In genomic region chr9:34458967-34459355, GRCh38 we compare ENCODE assay signal across 7 cellular contexts. TPM values are rescaled to one million over a fixed set of nuclear protein-coding genes. Genes with fewer than 3 reads are reported as not detected.
DNase-seq lines count a peak whose midpoint lies in the region; ATAC-seq, FAIRE-seq and TF ChIP-seq lines count a peak whose summit lies in the region.

No MANE protein-coding gene starts in this region.

- no peak overlapping the region for H3K27ac ChIP-seq in HCT116 (ENCODE audit: low read depth, low read length)

- H3K27me3 ChIP-seq in HCT116 (ENCODE audit: insufficient read depth, low read length), result no peaks in the 10 kb centered on the region
- H3K27me3 ChIP-seq in skeletal muscle satellite cell (ENCODE audit: control insufficient read depth, insufficient read depth, low read length), result no peaks in the 10 kb centered on the region

- CTCF ChIA-PET in HCT116 (lab: Charles Lee), result interaction anchor here (1.0 to 1.7 kb wide), 3 partner anchors 55 to 145 kb away, joined by 4 to 5 read pairs (median 4); no protein-coding TSS in a partner anchor
- CTCF ChIA-PET in T-cell (lab: Charles Lee), result interaction anchor here in 1 of 2 donors (0.5 to 0.6 kb wide), 4 partner anchors 66 to 671 kb away, joined by 4 to 10 read pairs (median 4); no protein-coding TSS in a partner anchor

- no peak overlapping the region for H2AFZ ChIP-seq in HCT116 (ENCODE audit: low read depth, low read length, poor library complexity, severe bottlenecking)

- no peaks in the 10 kb centered on the region for H3K9me2 ChIP-seq in HCT116 (ENCODE audit: insufficient read depth)

- no TSS peak for BruUV-seq in HCT116 (replicated peaks; lab: Mats Ljungman, UMichigan)

- H3K9ac ChIP-seq in HCT116 (ENCODE audit: low read length) (peak overlapping the region; percentile 25; the same call in 1 of the 2 replicates), skeletal muscle satellite cell (ENCODE audit: low read depth, low read length) (no peak overlapping the region)

- H3K79me2 ChIP-seq in HCT116 (ENCODE audit: insufficient read depth, low read length), result peaks cover 19% of the 10 kb centered on the region

- intact Hi-C loops in HCT116 (cut with micrococcal nuclease), result loop anchor here (5.0 to 10.0 kb wide), 2 partner anchors 43 to 414 kb away; partner anchors contain the start of gene UBAP2

- DNase-seq in HCT116 (ENCODE audit: low read depth, low spot score) (no peak), T-cell (no peak), fibroblast of the aortic adventitia (ENCODE audit: low read depth) (no peak), medulla oblongata (ENCODE audit: extremely low spot score) (no peak), HTR-8/SVneo (ENCODE audit: insufficient read length, low spot score) (no peak), NCI-H524 treated with DMSO at 0.1 percent for 48 hours (lab: John Stamatoyannopoulos, UW) (no peak)

- peak overlapping the region; percentile 85 for H3K4me2 ChIP-seq in HCT116 (ENCODE audit: low read length)
- peak overlapping the region; percentile 80 for H3K4me2 ChIP-seq in skeletal muscle satellite cell (ENCODE audit: low read length)

- H3K4me3 Mint-ChIP-seq in T-cell, result peak overlapping the region; percentile 79 to 88 (median 88)

- H3K27ac Mint-ChIP-seq in T-cell, result peak overlapping the region; percentile 36 to 42

- RAD21 ChIA-PET in HCT116 (lab: Charles Lee; ENCODE audit: low non-redundant PET in 1 of 2, low total read pairs in 2 of 2, uncharacterized antibody in 2 of 2, unreplicated experiment in 2 of 2), result no interaction called here

- H3K9me3 Mint-ChIP-seq in T-cell, result no peaks in the 10 kb centered on the region

- H3K27me3 Mint-ChIP-seq in T-cell, result peaks cover 5 to 6% of the 10 kb centered on the region in 2 donors

- H3K4me1 ChIP-seq in HCT116 (ENCODE audit: control insufficient read depth in 1 of 2, insufficient read depth in 2 of 2, low read length in 2 of 2), result peaks cover 18 to 49% of the 10 kb centered on the region in 2 experiments
- H3K4me1 ChIP-seq in skeletal muscle satellite cell (ENCODE audit: control insufficient read depth, insufficient read depth, low read length), result peaks cover 37% of the 10 kb centered on the region

- H4K20me1 ChIP-seq in HCT116 (ENCODE audit: insufficient read depth), result no peaks in the 10 kb centered on the region

- TF ChIP-seq POLR2A in HCT116 (IDR thresholded peaks at IDR 0.05; ENCODE audit: borderline replicate concordance, extremely low read depth, insufficient read depth, insufficient read length), result no peak

- H3K4me3 ChIP-seq in HCT116 (replicated peaks in 1 of 2; ENCODE audit: low read depth in 1 of 2, low read length in 2 of 2) (peak overlapping the region; percentile 26 to 79), fibroblast of the aortic adventitia (ENCODE audit: low read depth, low read length) (peak overlapping the region; percentile 65), skeletal muscle satellite cell (ENCODE audit: low read length) (peak overlapping the region; percentile 56)

- POLR2A ChIA-PET in HCT116 (lab: Charles Lee), result no interaction called here
- POLR2A ChIA-PET in T-cell (lab: Charles Lee), result interaction anchor here in 1 of 2 donors (0.6 kb wide), 1 partner anchor 79 kb away, joined by 7 read pairs; no protein-coding TSS in a partner anchor

- H3K9me3 ChIP-seq in HCT116 (ENCODE audit: control insufficient read depth in 1 of 2, insufficient read depth in 1 of 2, low read depth in 1 of 2, low read length in 2 of 2) (no peaks in the 10 kb centered on the region), skeletal muscle satellite cell (replicated peaks; ENCODE audit: low read length) (no peaks in the 10 kb centered on the region)

- FAIRE-seq in HTR-8/SVneo (lab: Jason Lieb, UNC), result no peak

- ATAC-seq in HCT116, result no peak
- ATAC-seq in T-cell (replicated peaks in 1 of 4), result no peak

- TF ChIP-seq RAD21 in HCT116 (IDR thresholded peaks at IDR 0.05; ENCODE audit: low read depth), result no peak

- H3K36me3 ChIP-seq in HCT116 (ENCODE audit: control insufficient read depth in 1 of 2, insufficient read depth in 2 of 2, low read length in 2 of 2), result no peaks in the 10 kb centered on the region
- no peaks in the 10 kb centered on the region for H3K36me3 ChIP-seq in skeletal muscle satellite cell (ENCODE audit: insufficient read depth, low read length)

- H3K36me3 Mint-ChIP-seq in T-cell, result no peaks in the 10 kb centered on the region

- peaks cover 29 to 42% (median 33%) of the 10 kb centered on the region in 3 donors for H3K4me1 Mint-ChIP-seq in T-cell

- TF ChIP-seq CTCF in HCT116 (IDR thresholded peaks at IDR 0.05 in 2 of 3, conservative IDR thresholded peaks at IDR 0.05 in 1 of 3; ENCODE audit: borderline replicate concordance in 1 of 3, insufficient read depth in 1 of 3, low read depth in 2 of 3, low read length in 2 of 3), result no peak
- no peak for TF ChIP-seq CTCF in fibroblast of the aortic adventitia (IDR thresholded peaks at IDR 0.05; ENCODE audit: insufficient read depth, low read length)

TF ChIP-seq in HCT116, 20 proteins besides CTCF, POLR2A, EP300 and RAD21:
- no peak for TF ChIP-seq TCF7L2 (IDR thresholded peaks at IDR 0.05; ENCODE audit: borderline replicate concordance, extremely low read depth, insufficient read depth, insufficient read length)

RNA-seq across cellular contexts. Expression of gene DNAI1, which starts 0.4 kb away (rescaled TPM):
- 1.1 TPM for total RNA-seq in HCT116 (2021; ENCODE audit: unreplicated experiment)
- polyA plus RNA-seq in HCT116 (2012), result 0.90 and 1.2 TPM in 2 replicates
- not detected for total RNA-seq in T-cell
- total RNA-seq in fibroblast of the aortic adventitia (ENCODE audit: low replicate concordance), result 1.1 TPM in 1 of 2 replicates, not detected in the other
- not detected in 2 replicates for total RNA-seq in skeletal muscle satellite cell (2012; rRNA removed)

RNA-seq across cellular contexts. Expression of gene FAM219A, which starts 0.6 kb away (rescaled TPM):
- 13.4 TPM for total RNA-seq in HCT116 (2021; ENCODE audit: unreplicated experiment)
- polyA plus RNA-seq in HCT116 (2012), result 8.1 and 9.3 TPM in 2 replicates
- total RNA-seq in T-cell, result 10 to 100 TPM; 10.7 to 20.7 (median 18.7) TPM
- total RNA-seq in fibroblast of the aortic adventitia (ENCODE audit: low replicate concordance), result 6.1 and 7.0 TPM in 2 replicates
- total RNA-seq in skeletal muscle satellite cell (2012; rRNA removed), result 9.1 and 14.2 TPM in 2 replicates
